Comparison of ENCODE assay signal across 10 cellular contexts in genomic region chr7:3922175-3922635, GRCh38.
DNase-seq lines count a peak whose midpoint lies in the region; ATAC-seq, FAIRE-seq and TF ChIP-seq lines count a peak whose summit lies in the region.
"Had no signal": no experiment of that assay in that cellular context is flagged by ENCODE, and none has a peak within 500 bp of the region (broad histone marks: within the 10 kb centered on the region; RNA-seq: fewer than 3 reads in every experiment).

No MANE protein-coding gene starts in this region.

- H3K4me1 Mint-ChIP-seq in osteocyte (ENCODE audit: unreplicated experiment) (peaks cover 22% of the 10 kb centered on the region), CD14-positive monocyte (peaks cover 4% of the 10 kb centered on the region)

- POLR2A ChIA-PET in PC-9 (lab: Charles Lee; ENCODE audit: unreplicated experiment), result no interaction called here

- TF ChIP-seq CTCF in PC-9 (conservative IDR thresholded peaks at IDR 0.05) (peak; percentile 22; the same call in 1 of the 2 replicates), fibroblast of pulmonary artery (IDR thresholded peaks at IDR 0.05; ENCODE audit: low read length, missing control alignments) (peak; percentile 40), osteocyte (IDR thresholded peaks at IDR 0.05) (peak; percentile 59), CD14-positive monocyte (IDR thresholded peaks at IDR 0.05) (no peak)

- H3K9me3 ChIP-seq in PC-9 (ENCODE audit: insufficient read depth, low read depth), result no peaks in the 10 kb centered on the region
- H3K9me3 ChIP-seq: Peyer's patch had no signal

- H3K27ac ChIP-seq in PC-9, result no peak overlapping the region
- H3K27ac ChIP-seq: Peyer's patch had no signal

- H3K36me3 Mint-ChIP-seq in osteocyte (ENCODE audit: unreplicated experiment) (no peaks in the 10 kb centered on the region), CD14-positive monocyte (no peaks in the 10 kb centered on the region)
- H3K36me3 Mint-ChIP-seq: naive B cell had no signal

- CTCF ChIA-PET in PC-9 (lab: Charles Lee), result interaction anchor here (0.6 kb wide), 1 partner anchor 959 kb away, joined by 10 read pairs; no protein-coding TSS in a partner anchor

- DNase-seq in H54 (ENCODE audit: insufficient read length, low spot score) (peak; percentile 94), PC-9 (peak; percentile 3 to 76), fibroblast of pulmonary artery (ENCODE audit: low read depth) (peak; percentile 98), osteocyte (ENCODE audit: extremely low spot score, unreplicated experiment) (no peak), CD14-positive monocyte (ENCODE audit: low spot score) (no peak), NCI-H748 treated with DMSO at 0.1 percent for 48 hours (lab: John Stamatoyannopoulos, UW) (no peak)
- DNase-seq: naive B cell had no signal

- H3F3A ChIP-seq in PC-9 (ENCODE audit: insufficient read depth, low read depth), result no peaks in the 10 kb centered on the region

- peak; percentile 88 for FAIRE-seq in H54 (lab: Jason Lieb, UNC)

- H3K27ac Mint-ChIP-seq in osteocyte (ENCODE audit: unreplicated experiment) (peak overlapping the region; percentile 83), CD14-positive monocyte (no peak overlapping the region)
- H3K27ac Mint-ChIP-seq: naive B cell had no signal

- ATAC-seq in HG03039 (IDR thresholded peaks at IDR 0.05; ENCODE audit: unreplicated experiment) (no peak), GM18505 (IDR thresholded peaks at IDR 0.05; ENCODE audit: unreplicated experiment) (no peak)

- H2AFZ ChIP-seq in PC-9, result no peak overlapping the region

- no TSS peak for BruUV-seq in PC-9 (replicated peaks; lab: Mats Ljungman, UMichigan)

- TF ChIP-seq POLR2A in H54 (IDR thresholded peaks at IDR 0.05; ENCODE audit: low read depth, low read length) (no peak), GM18505 (IDR thresholded peaks at IDR 0.05; ENCODE audit: borderline replicate concordance, extremely low read depth, insufficient read depth, insufficient read length) (no peak)

- intact Hi-C loops in PC-9 (cut with micrococcal nuclease; ENCODE audit: unreplicated experiment), result no loop called here
- intact Hi-C loops in CD14-positive monocyte (cut with micrococcal nuclease), result no loop called here

- no peaks in the 10 kb centered on the region for H3K4me1 ChIP-seq in PC-9 (replicated peaks; ENCODE audit: insufficient read depth)
- H3K4me1 ChIP-seq: Peyer's patch had no signal

- H3K27me3 ChIP-seq in PC-9 (ENCODE audit: insufficient read depth, low read depth), result peaks cover 74% of the 10 kb centered on the region
- H3K27me3 ChIP-seq: Peyer's patch had no signal

- H3K9me3 Mint-ChIP-seq in osteocyte (ENCODE audit: unreplicated experiment), result no peaks in the 10 kb centered on the region
- peaks cover 0 to 4% (median 0%) of the 10 kb centered on the region in 7 donors for H3K9me3 Mint-ChIP-seq in CD14-positive monocyte

- no peaks in the 10 kb centered on the region for H3K9me2 ChIP-seq in PC-9 (ENCODE audit: insufficient read depth)

- no peaks in the 10 kb centered on the region for H3K79me2 ChIP-seq in PC-9 (ENCODE audit: low read depth)

- no peak overlapping the region for H3K4me3 Mint-ChIP-seq in osteocyte (ENCODE audit: unreplicated experiment)
- no peak overlapping the region for H3K4me3 Mint-ChIP-seq in CD14-positive monocyte
- H3K4me3 Mint-ChIP-seq: naive B cell had no signal

- H3K27me3 Mint-ChIP-seq in osteocyte (ENCODE audit: unreplicated experiment), result no peaks in the 10 kb centered on the region
- peaks cover 3 to 4% (median 3%) of the 10 kb centered on the region in 3 donors for H3K27me3 Mint-ChIP-seq in CD14-positive monocyte (ENCODE audit: low read depth in 3 of 3)

- H3K36me3 ChIP-seq in PC-9 (ENCODE audit: low read depth), result no peaks in the 10 kb centered on the region
- H3K36me3 ChIP-seq: Peyer's patch had no signal

- no peak overlapping the region for H3K4me3 ChIP-seq in PC-9
- no peak overlapping the region for H3K4me3 ChIP-seq in fibroblast of pulmonary artery (replicated peaks; ENCODE audit: low read depth, low read length)
- H3K4me3 ChIP-seq: Peyer's patch had no signal

- H3K4me2 ChIP-seq in PC-9, result no peak overlapping the region

- no peaks in the 10 kb centered on the region for H4K20me1 ChIP-seq in PC-9 (ENCODE audit: insufficient read depth)

Comparison
In these comparisons a context has a peak if more than half of its experiments do, and no peak if none do; other contexts are left out.
1. DNase-seq: peak in H54 (single experiment), PC-9 (2 of 2) and fibroblast of pulmonary artery (single experiment); none in osteocyte (single experiment), CD14-positive monocyte (single experiment) and NCI-H748 treated with DMSO at 0.1 percent for 48 hours (single experiment).